ENCODE assay signal across 1 cellular context in genomic region chr14:24263848-24264247, GRCh38.
TF ChIP-seq lines count a peak whose summit lies in the region.

No MANE protein-coding gene starts in this region.

TF ChIP-seq in H1, 55 proteins besides CTCF, POLR2A, EP300 and RAD21:
- no peak for TF ChIP-seq CREB1 (IDR thresholded peaks at IDR 0.05)
- TF ChIP-seq CHD7 (IDR thresholded peaks at IDR 0.05; ENCODE audit: insufficient replicate concordance, low read length) = no peak
- no peak for TF ChIP-seq TAF1 (IDR thresholded peaks at IDR 0.05; ENCODE audit: low read depth, low read length)
- TF ChIP-seq CBX5 (IDR thresholded peaks at IDR 0.05; ENCODE audit: low read depth, low read length) = no peak
- TF ChIP-seq KDM5A (IDR thresholded peaks at IDR 0.05; ENCODE audit: low read length) = no peak
- no peak for TF ChIP-seq ATF2 (IDR thresholded peaks at IDR 0.05; ENCODE audit: low read length)
- no peak for TF ChIP-seq POU5F1 (IDR thresholded peaks at IDR 0.05; ENCODE audit: low read depth, low read length)
- no peak for TF ChIP-seq RXRA (IDR thresholded peaks at IDR 0.05; ENCODE audit: insufficient read depth, low read depth, low read length)
- no peak for TF ChIP-seq CHD2 (IDR thresholded peaks at IDR 0.05; ENCODE audit: low read length)
- no peak for TF ChIP-seq ZNF274 (IDR thresholded peaks at IDR 0.05; ENCODE audit: borderline replicate concordance, extremely low read depth, low read length)
- TF ChIP-seq NRF1 (IDR thresholded peaks at IDR 0.05; ENCODE audit: low read depth, low read length) = no peak
- no peak for TF ChIP-seq CTBP2 (IDR thresholded peaks at IDR 0.05; ENCODE audit: borderline replicate concordance, insufficient read depth, insufficient read length, low read length)
- TF ChIP-seq CHD1 (IDR thresholded peaks at IDR 0.05; ENCODE audit: low read depth, low read length) = no peak
- TF ChIP-seq GTF2F1 (IDR thresholded peaks at IDR 0.05; ENCODE audit: borderline replicate concordance, low read depth, low read length) = no peak
- TF ChIP-seq EGR1 (IDR thresholded peaks at IDR 0.05; ENCODE audit: borderline replicate concordance, low read depth, low read length) = no peak
- no peak for TF ChIP-seq BACH1 (IDR thresholded peaks at IDR 0.05; ENCODE audit: low read length)
- no peak for TF ChIP-seq ASH2L (IDR thresholded peaks at IDR 0.05; ENCODE audit: low read length)
- TF ChIP-seq BCL11A (IDR thresholded peaks at IDR 0.05; ENCODE audit: low read depth in 2 of 2, low read length in 2 of 2) = no peak
- TF ChIP-seq TAF7 (optimal IDR thresholded peaks at IDR 0.05; ENCODE audit: borderline replicate concordance, low read depth, low read length) = no peak
